In the genomic region with DNA sequence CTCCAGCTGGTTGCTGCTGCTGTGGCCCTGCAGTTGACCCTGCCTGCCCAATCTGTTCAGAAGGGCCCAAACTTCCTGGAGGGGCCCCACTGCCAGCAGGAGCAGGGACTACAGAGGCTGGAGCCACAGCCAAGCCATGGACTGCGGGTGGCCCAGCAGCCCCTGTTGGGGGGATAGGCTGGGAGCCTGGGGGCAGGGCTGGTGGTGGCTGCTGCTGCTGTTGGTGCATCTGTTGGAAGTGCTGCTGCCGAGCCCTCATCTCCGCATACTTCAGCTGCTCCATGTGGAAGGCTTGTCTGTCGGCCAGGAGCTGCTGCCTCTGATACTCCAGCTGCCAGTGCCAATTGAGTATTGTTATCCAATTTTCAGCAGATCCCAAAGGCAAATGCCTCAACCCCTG, we compare ENCODE assay signal across 12 cellular contexts. TPM values are rescaled to one million over a fixed set of nuclear protein-coding genes. Genes with fewer than 3 reads are reported as not detected.
DNase-seq lines count a peak whose midpoint lies in the region; ATAC-seq, FAIRE-seq and TF ChIP-seq lines count a peak whose summit lies in the region.
"Had no signal": no experiment of that assay in that cellular context is flagged by ENCODE, and none has a peak within 500 bp of the region (broad histone marks: within the 10 kb centered on the region; RNA-seq: fewer than 3 reads in every experiment).

No MANE protein-coding gene starts in this region.

- H3K27ac Mint-ChIP-seq in T-cell (peak overlapping the region; percentile 18 to 23), nephron (peak overlapping the region; percentile 65 to 82 (median 73))
- H3K27ac Mint-ChIP-seq: neural progenitor cell had no signal

- CTCF ChIA-PET in T-cell (lab: Charles Lee), result interaction anchor here in 1 of 2 donors (1.7 kb wide), 1 partner anchor 23 kb away, joined by 4 read pairs; no protein-coding TSS in a partner anchor

- TF ChIP-seq POLR2A in GM12892 (IDR thresholded peaks at IDR 0.05; ENCODE audit: low read depth, low read length), result peak; percentile 63; the same call in 1 of the 2 replicates

- peaks cover 50% of the 10 kb centered on the region for H3K36me3 Mint-ChIP-seq in T-cell
- H3K36me3 Mint-ChIP-seq in nephron (ENCODE audit: low read depth), result peaks cover 77% of the 10 kb centered on the region

- WGBS in small intestine, 3 donors, result 77 to 81% (median 80%) methylated on average over 4 of the region's 4 CpGs

- H3K27me3 Mint-ChIP-seq in T-cell (no peaks in the 10 kb centered on the region), nephron (ENCODE audit: low read depth) (no peaks in the 10 kb centered on the region)

- TF ChIP-seq CTCF in nephron (IDR thresholded peaks at IDR 0.05; ENCODE audit: unreplicated experiment in 3 of 3), result no peak

- DNase-seq in GM12892 (ENCODE audit: insufficient read length), result no peak
- DNase-seq in T-cell, result no peak
- DNase-seq in small intestine, result no peak
- no peak for DNase-seq in inferior parietal cortex (ENCODE audit: extremely low spot score)
- DNase-seq in dedifferentiated amniotic fluid mesenchymal stem cell (ENCODE audit: extremely low spot score), result no peak
- DNase-seq: activated CD4-positive, alpha-beta T cell treated with anti-CD3 and anti-CD28 coated beads, Interleukin-2, amount 50 U/mL, for 1 hour; COR-L47; kidney; NCI-H2081; T-helper 1 cell had no signal

- H3K9me3 Mint-ChIP-seq in T-cell (no peaks in the 10 kb centered on the region), nephron (no peaks in the 10 kb centered on the region)
- H3K9me3 Mint-ChIP-seq: neural progenitor cell had no signal

- ATAC-seq in T-cell (replicated peaks in 1 of 4), result no peak

- H3K9me3 ChIP-seq in small intestine (ENCODE audit: control insufficient read depth, low read depth), result no peaks in the 10 kb centered on the region

- peaks cover 32 to 44% of the 10 kb centered on the region in 2 donors for H3K36me3 ChIP-seq in small intestine (ENCODE audit: control insufficient read depth in 2 of 2, insufficient read depth in 2 of 2, low read length in 2 of 2)

- H3K4me1 Mint-ChIP-seq in T-cell (peaks cover 13 to 23% (median 22%) of the 10 kb centered on the region in 3 donors), nephron (peaks cover 26% of the 10 kb centered on the region)

- POLR2A ChIA-PET in T-cell (lab: Charles Lee), result no interaction called here

- H3K27ac ChIP-seq in small intestine (ENCODE audit: low read depth in 1 of 2, low read length in 1 of 2), result no peak overlapping the region

- no peaks in the 10 kb centered on the region for H3K27me3 ChIP-seq in small intestine (ENCODE audit: control insufficient read depth in 2 of 2, insufficient read depth in 2 of 2, low read length in 2 of 2)
- H3K27me3 ChIP-seq: neural progenitor cell had no signal

- H3K4me3 ChIP-seq in small intestine (ENCODE audit: low read depth in 1 of 2, low read length in 2 of 2), result no peak overlapping the region
- H3K4me3 ChIP-seq: neural progenitor cell had no signal

- FAIRE-seq in GM12892 (lab: Jason Lieb, UNC) (no peak), small intestine (lab: Jason Lieb, UNC) (no peak)
- FAIRE-seq: kidney had no signal

- H3K4me1 ChIP-seq in small intestine (ENCODE audit: control insufficient read depth in 2 of 2, insufficient read depth in 1 of 2, low read depth in 1 of 2, low read length in 1 of 2), result peaks cover 0 to 4% of the 10 kb centered on the region in 2 donors

- H3K4me3 Mint-ChIP-seq in T-cell, result no peak overlapping the region
- peak overlapping the region in 1 of 3 experiments; percentile 0 for H3K4me3 Mint-ChIP-seq in nephron
- H3K4me3 Mint-ChIP-seq: neural progenitor cell had no signal

RNA-seq across cellular contexts. Expression of gene MYL6, which starts 7.2 kb away (rescaled TPM):
- polyA plus RNA-seq in GM12892 (2012; ENCODE audit: missing spikeins), result 1,951 TPM
- 100 to 1,000 TPM; 506 to 663 (median 569) TPM for total RNA-seq in T-cell
- 1,000 to 10,000 TPM; 2,556 to 4,316 (median 3,376) TPM for polyA plus RNA-seq in small intestine

RNA-seq across cellular contexts. Expression of gene MYL6B, which starts 13.0 kb away (rescaled TPM):
- polyA plus RNA-seq in GM12892 (2012; ENCODE audit: missing spikeins), result 105 TPM
- total RNA-seq in T-cell, result 10 to 100 TPM in 1 of 5 donors, 1 to 10 TPM in 4; 5.9 to 12.4 (median 7.7) TPM
- polyA plus RNA-seq in small intestine, result 10 to 100 TPM; 24.8 to 31.2 (median 28.6) TPM

RNA-seq across cellular contexts. Expression of gene SMARCC2, which starts 23.9 kb away (rescaled TPM):
- 42.7 TPM for polyA plus RNA-seq in GM12892 (2012; ENCODE audit: missing spikeins)
- 100 to 1,000 TPM; 135 to 160 (median 159) TPM for total RNA-seq in T-cell
- polyA plus RNA-seq in small intestine, result 10 to 100 TPM; 18.6 to 31.1 (median 20.4) TPM

RNA-seq across cellular contexts. Expression of gene ESYT1, which starts 37.3 kb away (rescaled TPM):
- polyA plus RNA-seq in GM12892 (2012; ENCODE audit: missing spikeins), result 54.4 TPM
- 100 to 1,000 TPM; 181 to 298 (median 276) TPM for total RNA-seq in T-cell
- 10 to 100 TPM in 1 of 3 donors, 1 to 10 TPM in 2; 2.7 to 51.8 (median 7.8) TPM for polyA plus RNA-seq in small intestine

RNA-seq across cellular contexts. Expression of gene ZC3H10, which starts 47.3 kb away (rescaled TPM):
- 2.7 TPM for polyA plus RNA-seq in GM12892 (2012; ENCODE audit: missing spikeins)
- total RNA-seq in T-cell, result 10 to 100 TPM in 3 of 5 donors, 1 to 10 TPM in 2; 8.4 to 15.1 (median 11.4) TPM
- polyA plus RNA-seq in small intestine, result 1 to 10 TPM; 1.1 to 2.8 (median 1.3) TPM
